Comparison of ENCODE assay signal across 8 cellular contexts in genomic region chr17:56833812-56834379, GRCh38. TPM values are rescaled to one million over a fixed set of nuclear protein-coding genes. Genes with fewer than 3 reads are reported as not detected.
DNase-seq lines count a peak whose midpoint lies in the region; ATAC-seq and TF ChIP-seq lines count a peak whose summit lies in the region.

Gene C17orf67, minus strand, starts transcription at chr17:56833920. Its CDS starts 18,110 bp downstream, at chr17:56815810.
Gene DGKE, plus strand, starts transcription at chr17:56834151. Its CDS starts 645 bp downstream, at chr17:56834796.

- in situ Hi-C loops in T47D (cut with HindIII; ENCODE audit: low pct_unique_long_range_greater_than_20kb, low sequenced_read_pairs), result no loop called here

- H3K9ac ChIP-seq in smooth muscle cell (ENCODE audit: low read depth), result peak within 1 kb of the TSS; percentile 28

- peaks cover 24% of the 10 kb centered on the region for H3K4me1 ChIP-seq in A673 (ENCODE audit: insufficient read depth, low read length, poor library complexity, severe bottlenecking)
- peaks cover 14% of the 10 kb centered on the region for H3K4me1 ChIP-seq in smooth muscle cell (ENCODE audit: low read depth)

- H3K4me3 ChIP-seq in A673 (ENCODE audit: low read depth, low read length, poor library complexity, severe bottlenecking) (peak within 1 kb of the TSS; percentile 65), smooth muscle cell (peak within 1 kb of the TSS; percentile 68)

- H3K27me3 ChIP-seq in A673 (replicated peaks; ENCODE audit: insufficient read depth, low read depth, low read length, poor library complexity), result no peaks in the 10 kb centered on the region
- peaks cover 10% of the 10 kb centered on the region for H3K27me3 ChIP-seq in smooth muscle cell (ENCODE audit: low read depth)

- H3K4me2 ChIP-seq in smooth muscle cell, result peak within 1 kb of the TSS; percentile 87

- H3F3A ChIP-seq in smooth muscle cell (ENCODE audit: low read depth), result peaks cover 6% of the 10 kb centered on the region

- H3K79me2 ChIP-seq in smooth muscle cell (ENCODE audit: low read depth), result no peaks in the 10 kb centered on the region

- ATAC-seq in GM18867 (IDR thresholded peaks at IDR 0.05; ENCODE audit: unreplicated experiment) (peak; percentile 75), HG03095 (IDR thresholded peaks at IDR 0.05; ENCODE audit: unreplicated experiment) (peak; percentile 55)

- no peak for TF ChIP-seq CTCF in A673 (conservative IDR thresholded peaks at IDR 0.05; ENCODE audit: low read depth, low read length)
- TF ChIP-seq CTCF in VCaP (conservative IDR thresholded peaks at IDR 0.05), result no peak
- no peak for TF ChIP-seq CTCF in smooth muscle cell (IDR thresholded peaks at IDR 0.05; ENCODE audit: borderline replicate concordance, insufficient read depth, poor library complexity, severe bottlenecking)

- H3K9me3 ChIP-seq in A673 (ENCODE audit: low read depth, low read length, poor library complexity, severe bottlenecking) (no peaks in the 10 kb centered on the region), smooth muscle cell (replicated peaks; ENCODE audit: low read depth) (no peaks in the 10 kb centered on the region)

- intact Hi-C loops in A673 (cut with micrococcal nuclease; ENCODE audit: unreplicated experiment), result no loop called here

- H4K20me1 ChIP-seq in smooth muscle cell (ENCODE audit: low read depth), result peaks cover 2% of the 10 kb centered on the region

- H3K36me3 ChIP-seq in A673 (ENCODE audit: insufficient read depth, low read length, poor library complexity, severe bottlenecking), result no peaks in the 10 kb centered on the region
- H3K36me3 ChIP-seq in smooth muscle cell (ENCODE audit: low read depth), result no peaks in the 10 kb centered on the region

- no TSS peak for BruUV-seq in A673 (replicated peaks; lab: Mats Ljungman, UMichigan)

- POLR2A ChIA-PET in A673 (lab: Charles Lee; ENCODE audit: low non-redundant PET), result no interaction called here

- H3K27ac ChIP-seq in A673 (ENCODE audit: low read depth, low read length, poor library complexity, severe bottlenecking) (peak within 1 kb of the TSS; percentile 70), VCaP (peak within 1 kb of the TSS; percentile 96), smooth muscle cell (ENCODE audit: low read depth) (no peak within 1 kb of the TSS)

- WGBS in smooth muscle cell (ENCODE audit: low lambda C conversion rate), result under 1% methylated on average over 32 of the region's 65 CpGs

- DNase-seq in A673 (ENCODE audit: low spot score), result peak; percentile 95
- DNase-seq in NCI-H2107 treated with DMSO at 0.1 percent for 48 hours (lab: John Stamatoyannopoulos, UW; ENCODE audit: unreplicated experiment), result peak; percentile 69
- DNase-seq in T47D (ENCODE audit: low read depth in 1 of 2, low spot score in 1 of 2), result peak; percentile 88 to 98
- peak; percentile 98 for DNase-seq in iPS-NIHi7 (ENCODE audit: extremely low spot score)
- DNase-seq in smooth muscle cell (lab: John Stamatoyannopoulos, UW; ENCODE audit: unreplicated experiment), result peak; percentile 96

- H2AFZ ChIP-seq in smooth muscle cell (ENCODE audit: low read depth), result peak within 1 kb of the TSS; percentile 98

- CTCF ChIA-PET in A673 (lab: Charles Lee), result no interaction called here

RNA-seq across cellular contexts. Expression of gene C17orf67, which starts in this region (rescaled TPM):
- total RNA-seq in A673 (2021) (2.7 TPM in 2 replicates), smooth muscle cell (0.31 TPM in 1 of 2 replicates, not detected in the other)
- 0.47 and 0.73 TPM in 2 replicates for polyA plus RNA-seq in smooth muscle cell

RNA-seq across cellular contexts. Expression of gene DGKE, which starts in this region (rescaled TPM):
- total RNA-seq in A673 (2021) (9.7 and 10.0 TPM in 2 replicates), smooth muscle cell (2.6 and 5.9 TPM in 2 replicates)
- polyA plus RNA-seq in smooth muscle cell, result 1.2 and 1.5 TPM in 2 replicates
